ENCODE assay signal across 1 cellular context in the genomic region with DNA sequence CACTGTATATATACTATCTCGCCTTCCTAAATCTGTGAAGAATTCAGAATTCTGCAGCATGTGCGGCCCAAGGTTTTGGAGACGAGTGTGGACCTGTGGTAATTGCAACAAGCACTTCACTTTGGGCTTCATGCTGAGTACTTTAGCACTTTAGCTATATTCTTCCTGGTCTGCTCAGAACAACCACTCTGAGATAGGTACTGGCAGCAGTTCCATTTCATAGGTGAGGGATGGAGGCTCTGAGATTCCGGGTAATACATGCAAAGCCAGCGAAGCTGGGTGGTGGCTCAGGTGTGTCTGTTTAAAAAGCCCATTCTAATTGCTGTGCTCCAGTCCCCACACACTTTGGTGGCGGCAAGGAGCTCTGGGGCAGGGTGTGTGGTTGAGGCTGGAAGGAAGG.
TF ChIP-seq lines count a peak whose summit lies in the region.

No MANE protein-coding gene starts in this region.

TF ChIP-seq in GM23338, 12 proteins besides CTCF, POLR2A, EP300 and RAD21:
- TF ChIP-seq ZNF462 (CRISPR knock-in tag; IDR thresholded peaks at IDR 0.05) (no peak), ZNF114 (CRISPR knock-in tag; IDR thresholded peaks at IDR 0.05) (no peak), EZH2phosphoT487 (IDR thresholded peaks at IDR 0.05; ENCODE audit: unreplicated experiment) (no peak), ZNF331 (CRISPR knock-in tag; IDR thresholded peaks at IDR 0.05; ENCODE audit: low read depth) (no peak), ETS1 (IDR thresholded peaks at IDR 0.05) (no peak), NANOG (IDR thresholded peaks at IDR 0.05; ENCODE audit: borderline replicate concordance) (no peak), CREB1 (CRISPR knock-in tag; IDR thresholded peaks at IDR 0.05; ENCODE audit: low read depth) (no peak), POLR2AphosphoS5 (IDR thresholded peaks at IDR 0.05; ENCODE audit: low read depth) (no peak), REST (IDR thresholded peaks at IDR 0.05; ENCODE audit: unreplicated experiment) (no peak), STAT1 (IDR thresholded peaks at IDR 0.05; ENCODE audit: unreplicated experiment) (no peak), EZH2 (IDR thresholded peaks at IDR 0.05; ENCODE audit: low read depth, unreplicated experiment) (no peak), JUNB (IDR thresholded peaks at IDR 0.05; ENCODE audit: unreplicated experiment) (no peak)
